ENCODE assay signal across 9 cellular contexts in genomic region chr2:176817061-176817565, GRCh38.
A peak's percentile ranks its signal among the peaks of the same experiment; 100 is the strongest.
DNase-seq lines count a peak whose midpoint lies in the region; ATAC-seq and TF ChIP-seq lines count a peak whose summit lies in the region.
"Had no signal": no experiment of that assay in that cellular context is flagged by ENCODE, and none has a peak within 500 bp of the region (broad histone marks: within the 10 kb centered on the region; RNA-seq: fewer than 3 reads in every experiment).

No MANE protein-coding gene starts in this region.

- POLR2A ChIA-PET in AG04449 (lab: Yijun Ruan, JAX) (no interaction called here), OCI-LY7 (lab: Charles Lee) (interaction anchor here (0.6 to 0.7 kb wide), 3 partner anchors 130 to 790 kb away, joined by 3 to 5 read pairs (median 4); no protein-coding TSS in a partner anchor)

- no peak overlapping the region for H2AFZ ChIP-seq in OCI-LY7 (ENCODE audit: low read length)

- no peaks in the 10 kb centered on the region for H3K27me3 ChIP-seq in tibial nerve

- H3K4me3 ChIP-seq in AG04449 (ENCODE audit: low read depth, low read length) (no peak overlapping the region), OCI-LY7 (ENCODE audit: low read depth, low read length, poor library complexity, severe bottlenecking) (no peak overlapping the region), tibial nerve (no peak overlapping the region)

- no peaks in the 10 kb centered on the region for H4K20me1 ChIP-seq in OCI-LY7 (ENCODE audit: insufficient read depth, low read length)

- TF ChIP-seq EP300 in tibial nerve (IDR thresholded peaks at IDR 0.05) = no peak

- intact Hi-C loops in OCI-LY7 (cut with micrococcal nuclease; ENCODE audit: unreplicated experiment) = no loop called here
- intact Hi-C loops in head of caudate nucleus (cut with DNase I) = loop anchor here (10.0 kb wide), 1 partner anchor 162 kb away; no protein-coding TSS in a partner anchor

- TF ChIP-seq CTCF in AG04449 (IDR thresholded peaks at IDR 0.05; ENCODE audit: insufficient read depth, low read length, missing control alignments) (peak; percentile 13), GM12872 (IDR thresholded peaks at IDR 0.05; ENCODE audit: insufficient read depth, low read depth, low read length) (peak; percentile 43; the same call in 2 of the 3 replicates), OCI-LY7 (conservative IDR thresholded peaks at IDR 0.05; ENCODE audit: low read length) (peak; percentile 41; the same call in 1 of the 2 replicates), tibial nerve (IDR thresholded peaks at IDR 0.05) (peak in 1 of 5 experiments; percentile 11)

- H3K36me3 ChIP-seq in OCI-LY7 (ENCODE audit: insufficient read depth, low read length) (no peaks in the 10 kb centered on the region), tibial nerve (no peaks in the 10 kb centered on the region)

- no peak for TF ChIP-seq POLR2A in tibial nerve (IDR thresholded peaks at IDR 0.05)

- peaks cover 17% of the 10 kb centered on the region for H3K4me1 ChIP-seq in OCI-LY7 (ENCODE audit: insufficient read depth, low read length, poor library complexity, severe bottlenecking)
- H3K4me1 ChIP-seq in tibial nerve = no peaks in the 10 kb centered on the region

- H3K79me2 ChIP-seq in OCI-LY7 (ENCODE audit: insufficient read depth, low read depth, low read length) = no peaks in the 10 kb centered on the region

- no peak for ATAC-seq in HG03135 (IDR thresholded peaks at IDR 0.05; ENCODE audit: unreplicated experiment)
- ATAC-seq in HG03025 (IDR thresholded peaks at IDR 0.05; ENCODE audit: low FRiP score, unreplicated experiment) = no peak

- WGBS in tibial nerve, 2 donors = 79 to 83% methylated on average over 7 of the region's 7 CpGs

- CTCF ChIA-PET in AG04449 (lab: Yijun Ruan, JAX) (interaction anchor here (1.0 to 7.5 kb wide), 5 partner anchors 26 to 706 kb away, joined by 3 to 98 read pairs (median 12); partner anchors contain the start of gene HOXD8), OCI-LY7 (lab: Charles Lee; ENCODE audit: unreplicated experiment) (no interaction called here)

- no peak overlapping the region for H3K4me2 ChIP-seq in OCI-LY7 (ENCODE audit: low read length)

- BruUV-seq in OCI-LY7 (replicated peaks; lab: Mats Ljungman, UMichigan) = no TSS peak

- DNase-seq in AG04449 (ENCODE audit: low read depth, low spot score) (no peak), OCI-LY7 (ENCODE audit: low spot score) (peak; percentile 15), head of caudate nucleus (peak in 40 of 42 donors; percentile 18 to 82 (median 54)), SKM-1 (lab: John Stamatoyannopoulos, UW; ENCODE audit: unreplicated experiment) (no peak), tibial nerve (ENCODE audit: low spot score in 2 of 2) (no peak)
- DNase-seq: NCI-H446 treated with DMSO at 0.1 percent for 48 hours had no signal

- no peaks in the 10 kb centered on the region for H3K9me2 ChIP-seq in OCI-LY7 (ENCODE audit: insufficient read depth, low read length)

- H3K9me3 ChIP-seq in OCI-LY7 (ENCODE audit: low read length) (no peaks in the 10 kb centered on the region), tibial nerve (no peaks in the 10 kb centered on the region)

- no peak overlapping the region for H3K27ac ChIP-seq in OCI-LY7 (ENCODE audit: low read depth, low read length, poor library complexity, severe bottlenecking)
- no peak overlapping the region for H3K27ac ChIP-seq in tibial nerve

Comparison
In these comparisons a context has a peak if more than half of its experiments do, and no peak if none do; other contexts are left out.
1. DNase-seq: peak in OCI-LY7 (single experiment) and head of caudate nucleus (40 of 42); none in AG04449 (single experiment), SKM-1 (single experiment) and tibial nerve (0 of 2).